ENCODE assay signal across 24 cellular contexts in the genomic region with DNA sequence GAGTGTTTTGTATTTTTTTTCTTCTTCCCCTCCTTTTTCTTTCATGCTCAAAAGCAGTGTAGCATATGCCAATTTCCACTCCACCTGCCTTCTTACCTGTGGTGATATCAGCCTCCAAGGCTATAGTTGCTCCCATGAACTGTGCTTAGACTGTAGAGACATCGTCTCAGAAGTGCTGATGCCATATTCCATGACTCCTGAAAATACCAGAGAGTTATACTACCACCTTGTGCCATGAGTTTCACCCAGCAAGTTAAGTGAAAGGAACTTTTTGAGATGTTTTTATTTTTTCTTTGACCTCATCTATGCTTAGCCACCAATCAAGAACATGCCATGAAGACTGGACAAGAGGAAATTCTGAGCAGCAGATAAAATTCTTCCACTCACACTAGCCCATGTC.
"Had no signal": no experiment of that assay in that cellular context is flagged by ENCODE, and none has a peak within 500 bp of the region (broad histone marks: within the 10 kb centered on the region; RNA-seq: fewer than 3 reads in every experiment).

No MANE protein-coding gene starts in this region.

- H3K36me3 ChIP-seq: cardiac muscle cell, gastroesophageal sphincter, heart left ventricle, left ventricle myocardium inferior, suprapubic skin, transverse colon, uterus had no signal

- H3K27ac Mint-ChIP-seq: activated CD4-positive, alpha-beta T cell treated with anti-CD3 and anti-CD28 coated beads, Interleukin-2, amount 10 ng/mL, durations not matched to agents 24 days and 14 days; activated CD8-positive, alpha-beta T cell treated with anti-CD3 and anti-CD28 coated beads for 36 hours; activated naive CD8-positive, alpha-beta T cell treated with anti-CD3 and anti-CD28 coated beads for 36 hours; activated T-helper 17 cell treated with anti-CD3 and anti-CD28 coated beads, Interleukin-2, amount 50 U/mL, for 72 hours; immature natural killer cell; progenitor cell of endocrine pancreas; stimulated activated naive CD8-positive, alpha-beta T cell treated with anti-CD3 and anti-CD28 coated beads, Interleukin-15, amount 100 ng/mL, for 72 hours; T-helper 17 cell had no signal

- FAIRE-seq: endometrium, TTC549 had no signal

- H3K27me3 Mint-ChIP-seq: activated CD4-positive, alpha-beta T cell treated with anti-CD3 and anti-CD28 coated beads, Interleukin-2, amount 10 ng/mL, durations not matched to agents 24 days and 14 days; activated CD8-positive, alpha-beta T cell treated with anti-CD3 and anti-CD28 coated beads for 36 hours; activated naive CD8-positive, alpha-beta T cell treated with anti-CD3 and anti-CD28 coated beads for 36 hours; activated T-helper 17 cell treated with anti-CD3 and anti-CD28 coated beads, Interleukin-2, amount 50 U/mL, for 72 hours; progenitor cell of endocrine pancreas; stimulated activated naive CD8-positive, alpha-beta T cell treated with anti-CD3 and anti-CD28 coated beads, Interleukin-15, amount 100 ng/mL, for 72 hours; T-helper 17 cell had no signal

- H3K4me1 ChIP-seq: gastroesophageal sphincter, heart left ventricle, left ventricle myocardium inferior, suprapubic skin, uterus had no signal

- H3K4me3 Mint-ChIP-seq: activated CD4-positive, alpha-beta T cell treated with anti-CD3 and anti-CD28 coated beads, Interleukin-2, amount 10 ng/mL, durations not matched to agents 24 days and 14 days; activated CD8-positive, alpha-beta T cell treated with anti-CD3 and anti-CD28 coated beads for 36 hours; activated naive CD8-positive, alpha-beta T cell treated with anti-CD3 and anti-CD28 coated beads for 36 hours; activated T-helper 17 cell treated with anti-CD3 and anti-CD28 coated beads, Interleukin-2, amount 50 U/mL, for 72 hours; immature natural killer cell; stimulated activated naive CD8-positive, alpha-beta T cell treated with anti-CD3 and anti-CD28 coated beads, Interleukin-15, amount 100 ng/mL, for 72 hours; T-helper 17 cell had no signal

- H3K4me1 Mint-ChIP-seq: activated CD4-positive, alpha-beta T cell treated with anti-CD3 and anti-CD28 coated beads, Interleukin-2, amount 10 ng/mL, durations not matched to agents 24 days and 14 days; activated naive CD8-positive, alpha-beta T cell treated with anti-CD3 and anti-CD28 coated beads for 36 hours; activated T-helper 17 cell treated with anti-CD3 and anti-CD28 coated beads, Interleukin-2, amount 50 U/mL, for 72 hours; immature natural killer cell; stimulated activated naive CD8-positive, alpha-beta T cell treated with anti-CD3 and anti-CD28 coated beads, Interleukin-15, amount 100 ng/mL, for 72 hours; T-helper 17 cell had no signal

- DNase-seq: activated CD4-positive, alpha-beta T cell treated with anti-CD3 and anti-CD28 coated beads, Interleukin-2, amount 10 ng/mL, durations not matched to agents 24 days and 14 days; activated CD4-positive, CD25-positive, alpha-beta regulatory T cell; activated CD8-positive, alpha-beta T cell treated with anti-CD3 and anti-CD28 coated beads for 36 hours; activated naive CD4-positive, alpha-beta T cell; activated naive CD8-positive, alpha-beta T cell treated with anti-CD3 and anti-CD28 coated beads for 36 hours; activated T-cell treated with anti-CD3 and anti-CD28 coated beads, Interleukin-2, amount 50 U/mL, for 1 hour; amniotic stem cell; erythroblast; heart left ventricle; immature natural killer cell; kidney glomerular epithelial cell; left ventricle myocardium inferior; stimulated activated CD4-positive, alpha-beta T cell treated with anti-CD3 and anti-CD28 coated beads, Interleukin-2, amount 100 ng/mL, for 24 hours; stimulated activated naive CD8-positive, alpha-beta T cell treated with anti-CD3 and anti-CD28 coated beads, Interleukin-15, amount 100 ng/mL, for 72 hours; T-helper 17 cell; transverse colon; uterus had no signal

- H3K36me3 Mint-ChIP-seq: activated naive CD8-positive, alpha-beta T cell treated with anti-CD3 and anti-CD28 coated beads for 36 hours had no signal

- H3K9me3 Mint-ChIP-seq: activated CD4-positive, alpha-beta T cell treated with anti-CD3 and anti-CD28 coated beads, Interleukin-2, amount 10 ng/mL, durations not matched to agents 24 days and 14 days; activated CD8-positive, alpha-beta T cell treated with anti-CD3 and anti-CD28 coated beads for 36 hours; activated naive CD8-positive, alpha-beta T cell treated with anti-CD3 and anti-CD28 coated beads for 36 hours had no signal

- H3K4me3 ChIP-seq: cardiac muscle cell, gastroesophageal sphincter, heart left ventricle, left ventricle myocardium inferior, suprapubic skin, transverse colon, uterus had no signal

- H3K27ac ChIP-seq: cardiac muscle cell, gastroesophageal sphincter, heart left ventricle, left ventricle myocardium inferior, suprapubic skin, transverse colon, uterus had no signal

- ATAC-seq: activated CD8-positive, alpha-beta T cell treated with anti-CD3 and anti-CD28 coated beads for 36 hours; activated T-helper 17 cell treated with anti-CD3 and anti-CD28 coated beads, Interleukin-2, amount 50 U/mL, for 72 hours; gastroesophageal sphincter; heart left ventricle; stimulated activated naive CD8-positive, alpha-beta T cell treated with anti-CD3 and anti-CD28 coated beads, Interleukin-15, amount 100 ng/mL, for 72 hours; T-helper 17 cell had no signal

- H3K27me3 ChIP-seq: cardiac muscle cell, gastroesophageal sphincter, heart left ventricle, suprapubic skin, transverse colon, uterus had no signal

- H3K9me3 ChIP-seq: gastroesophageal sphincter, heart left ventricle, left ventricle myocardium inferior, suprapubic skin, transverse colon, uterus had no signal
